In genomic region chr11:11334607-11335006, GRCh38 we compare ENCODE assay signal across 25 cellular contexts.
"Had no signal": no experiment of that assay in that cellular context is flagged by ENCODE, and none has a peak within 500 bp of the region (broad histone marks: within the 10 kb centered on the region; RNA-seq: fewer than 3 reads in every experiment).

No MANE protein-coding gene starts in this region.

- H3K27me3 Mint-ChIP-seq: activated CD4-positive, alpha-beta T cell treated with anti-CD3 and anti-CD28 coated beads, Interleukin-2, amount 10 ng/mL, durations not matched to agents 7 days and 5 days; activated naive CD8-positive, alpha-beta T cell treated with anti-CD3 and anti-CD28 coated beads, Interleukin-2, amount 10 ng/mL, durations not matched to agents 7 days and 5 days had no signal

- H3K4me1 ChIP-seq: ascending aorta, esophagus squamous epithelium had no signal

- H3K36me3 Mint-ChIP-seq: activated naive CD4-positive, alpha-beta T cell treated with anti-CD3 and anti-CD28 coated beads, Interleukin-2, amount 10 ng/mL, durations not matched to agents 7 days and 5 days; activated naive CD8-positive, alpha-beta T cell treated with anti-CD3 and anti-CD28 coated beads, Interleukin-2, amount 10 ng/mL, durations not matched to agents 7 days and 5 days; WTC11 had no signal

- H3K36me3 ChIP-seq: brain microvascular endothelial cell had no signal

- H3K4me3 ChIP-seq: ascending aorta, coronary artery, esophagus squamous epithelium had no signal

- ATAC-seq: activated naive CD4-positive, alpha-beta T cell treated with anti-CD3 and anti-CD28 coated beads, Interleukin-2, amount 50 U/mL, for 72 hours; activated T-cell treated with anti-CD3 and anti-CD28 coated beads, Interleukin-2, amount 50 U/mL, for 72 hours; effector memory CD8-positive, alpha-beta T cell had no signal

- H3K4me3 Mint-ChIP-seq: activated CD4-positive, alpha-beta memory T cell treated with anti-CD3 and anti-CD28 coated beads, Interleukin-2, amount 10 ng/mL, durations not matched to agents 7 days and 5 days; activated CD4-positive, alpha-beta T cell treated with anti-CD3 and anti-CD28 coated beads, Interleukin-2, amount 10 ng/mL, durations not matched to agents 7 days and 5 days; activated naive CD4-positive, alpha-beta T cell treated with anti-CD3 and anti-CD28 coated beads, Interleukin-2, amount 10 ng/mL, durations not matched to agents 7 days and 5 days; activated naive CD8-positive, alpha-beta T cell treated with anti-CD3 and anti-CD28 coated beads, Interleukin-2, amount 10 ng/mL, durations not matched to agents 7 days and 5 days; activated T-cell treated with anti-CD3 and anti-CD28 coated beads, Interleukin-2, amount 50 U/mL, for 24 hours; activated T-cell treated with anti-CD3 and anti-CD28 coated beads, Interleukin-2, amount 50 U/mL, for 72 hours; central memory CD8-positive, alpha-beta T cell; effector memory CD8-positive, alpha-beta T cell; WTC11 had no signal

- H3K4me1 Mint-ChIP-seq: activated CD4-positive, alpha-beta memory T cell treated with anti-CD3 and anti-CD28 coated beads, Interleukin-2, amount 10 ng/mL, durations not matched to agents 7 days and 5 days; activated naive CD4-positive, alpha-beta T cell treated with anti-CD3 and anti-CD28 coated beads, Interleukin-2, amount 10 ng/mL, durations not matched to agents 7 days and 5 days had no signal

- H3K9me3 ChIP-seq: ascending aorta, esophagus squamous epithelium had no signal

- H3K9me3 Mint-ChIP-seq: activated CD4-positive, alpha-beta memory T cell treated with anti-CD3 and anti-CD28 coated beads, Interleukin-2, amount 10 ng/mL, durations not matched to agents 7 days and 5 days; activated CD4-positive, alpha-beta T cell treated with anti-CD3 and anti-CD28 coated beads, Interleukin-2, amount 10 ng/mL, durations not matched to agents 7 days and 5 days; activated naive CD4-positive, alpha-beta T cell treated with anti-CD3 and anti-CD28 coated beads, Interleukin-2, amount 10 ng/mL, durations not matched to agents 7 days and 5 days; activated naive CD4-positive, alpha-beta T cell treated with anti-CD3 and anti-CD28 coated beads, Interleukin-2, amount 50 U/mL, for 72 hours; activated naive CD8-positive, alpha-beta T cell treated with anti-CD3 and anti-CD28 coated beads, Interleukin-2, amount 10 ng/mL, durations not matched to agents 7 days and 5 days; activated T-cell treated with anti-CD3 and anti-CD28 coated beads, Interleukin-2, amount 50 U/mL, for 24 hours; activated T-cell treated with anti-CD3 and anti-CD28 coated beads, Interleukin-2, amount 50 U/mL, for 72 hours; central memory CD8-positive, alpha-beta T cell; effector memory CD8-positive, alpha-beta T cell had no signal

- H3K27me3 ChIP-seq: ascending aorta, esophagus squamous epithelium had no signal

- H3K27ac ChIP-seq: ascending aorta, brain microvascular endothelial cell, coronary artery, esophagus squamous epithelium had no signal

- DNase-seq: activated CD4-positive, alpha-beta memory T cell treated with anti-CD3 and anti-CD28 coated beads, Interleukin-2, amount 10 ng/mL, durations not matched to agents 7 days and 5 days; activated CD4-positive, alpha-beta T cell treated with anti-CD3 and anti-CD28 coated beads for 1 hour; activated CD4-positive, alpha-beta T cell treated with anti-CD3 and anti-CD28 coated beads for 4 hours; activated CD4-positive, alpha-beta T cell treated with anti-CD3 and anti-CD28 coated beads, Interleukin-2, amount 10 ng/mL, durations not matched to agents 7 days and 5 days; activated CD4-positive, alpha-beta T cell treated with anti-CD3 and anti-CD28 coated beads, Interleukin-2, amount 50 U/mL, for 4 hours; activated CD8-positive, alpha-beta memory T cell treated with anti-CD3 and anti-CD28 coated beads, Interleukin-2, amount 50 U/mL, for 48 hours; activated gamma-delta T cell; activated naive CD4-positive, alpha-beta T cell; activated naive CD4-positive, alpha-beta T cell treated with anti-CD3 and anti-CD28 coated beads, Interleukin-2, amount 10 ng/mL, durations not matched to agents 7 days and 5 days; activated naive CD8-positive, alpha-beta T cell treated with anti-CD3 and anti-CD28 coated beads, Interleukin-2, amount 10 ng/mL, durations not matched to agents 7 days and 5 days; activated T-cell treated with anti-CD3 and anti-CD28 coated beads for 4 hours; activated T-cell treated with anti-CD3 and anti-CD28 coated beads, Interleukin-2, amount 50 U/mL, for 24 hours; activated T-cell treated with anti-CD3 and anti-CD28 coated beads, Interleukin-2, amount 50 U/mL, for 72 hours; brain microvascular endothelial cell; dermis blood vessel endothelial cell; effector CD4-positive, alpha-beta T cell; effector memory CD8-positive, alpha-beta T cell; esophagus squamous epithelium; head of caudate nucleus; T-helper 2 cell had no signal

- H3K27ac Mint-ChIP-seq: activated CD4-positive, alpha-beta memory T cell treated with anti-CD3 and anti-CD28 coated beads, Interleukin-2, amount 10 ng/mL, durations not matched to agents 7 days and 5 days; activated CD4-positive, alpha-beta T cell treated with anti-CD3 and anti-CD28 coated beads, Interleukin-2, amount 10 ng/mL, durations not matched to agents 7 days and 5 days; activated naive CD4-positive, alpha-beta T cell treated with anti-CD3 and anti-CD28 coated beads, Interleukin-2, amount 10 ng/mL, durations not matched to agents 7 days and 5 days; activated naive CD4-positive, alpha-beta T cell treated with anti-CD3 and anti-CD28 coated beads, Interleukin-2, amount 50 U/mL, for 72 hours; activated naive CD8-positive, alpha-beta T cell treated with anti-CD3 and anti-CD28 coated beads, Interleukin-2, amount 10 ng/mL, durations not matched to agents 7 days and 5 days; activated T-cell treated with anti-CD3 and anti-CD28 coated beads, Interleukin-2, amount 50 U/mL, for 24 hours; activated T-cell treated with anti-CD3 and anti-CD28 coated beads, Interleukin-2, amount 50 U/mL, for 72 hours; effector memory CD8-positive, alpha-beta T cell; WTC11 had no signal
